ENCODE assay signal across 19 cellular contexts in genomic region chr2:170020777-170021176, GRCh38.
DNase-seq lines count a peak whose midpoint lies in the region; ATAC-seq, FAIRE-seq and TF ChIP-seq lines count a peak whose summit lies in the region.
"Had no signal": no experiment of that assay in that cellular context is flagged by ENCODE, and none has a peak within 500 bp of the region (broad histone marks: within the 10 kb centered on the region; RNA-seq: fewer than 3 reads in every experiment).

No MANE protein-coding gene starts in this region.

- no peaks in the 10 kb centered on the region for H3K27me3 ChIP-seq in K562 (ENCODE audit: control insufficient read depth in 2 of 2, insufficient read depth in 2 of 2, low read length in 2 of 2)
- no peaks in the 10 kb centered on the region for H3K27me3 ChIP-seq in mesendoderm (ENCODE audit: insufficient read depth, low read length, poor library complexity)
- H3K27me3 ChIP-seq: BLaER1 treated with 17β-estradiol and CSF1 and Interleukin-3, amounts not matched to agents 10 nM and 100 nM had no signal

- in situ Hi-C loops in K562 (cut with MboI), result no loop called here

- TF ChIP-seq EP300 in K562 (IDR thresholded peaks at IDR 0.05; ENCODE audit: low read length), result no peak

- intact Hi-C loops in K562 (cut with micrococcal nuclease), result no loop called here

- H4K5ac ChIP-seq in mesendoderm (ENCODE audit: low read length), result no peak overlapping the region

- H3K4me2 ChIP-seq in K562 (ENCODE audit: insufficient read depth, low read length) (no peak overlapping the region), mesendoderm (ENCODE audit: low read length) (no peak overlapping the region)
- H3K4me2 ChIP-seq: BLaER1 treated with 17β-estradiol and CSF1 and Interleukin-3, amounts not matched to agents 10 nM and 100 nM had no signal

- no peak overlapping the region for H2BK120ac ChIP-seq in mesendoderm (ENCODE audit: low read depth, low read length)

- H2AFZ ChIP-seq in K562 (ENCODE audit: low read depth, low read length), result no peak overlapping the region

- no peak for TF ChIP-seq POLR2A in K562 (conservative IDR thresholded peaks at IDR 0.05)

- H3K36me3 ChIP-seq in K562 (ENCODE audit: control insufficient read depth, insufficient read depth, low read length), result peaks cover 13% of the 10 kb centered on the region
- no peaks in the 10 kb centered on the region for H3K36me3 ChIP-seq in mesendoderm (ENCODE audit: control insufficient read depth, insufficient read depth, low read length)

- H3K56ac ChIP-seq in mesendoderm (ENCODE audit: low read length), result no peak overlapping the region

- H3K79me2 ChIP-seq in K562 (ENCODE audit: control insufficient read depth, insufficient read depth, low read length), result no peaks in the 10 kb centered on the region
- H3K79me2 ChIP-seq in mesendoderm (ENCODE audit: control insufficient read depth, insufficient read depth, low read length), result no peaks in the 10 kb centered on the region

- no peak for TF ChIP-seq CTCF in K562 (IDR thresholded peaks at IDR 0.05 in 2 of 3, conservative IDR thresholded peaks at IDR 0.05 in 1 of 3; ENCODE audit: insufficient read depth in 2 of 3, low read depth in 1 of 3, low read length in 3 of 3)

- no peaks in the 10 kb centered on the region for H4K20me1 ChIP-seq in K562 (replicated peaks; ENCODE audit: control insufficient read depth, insufficient read depth, low read length)
- H4K20me1 ChIP-seq: BLaER1 treated with 17β-estradiol and CSF1 and Interleukin-3, amounts not matched to agents 10 nM and 100 nM had no signal

- no TSS peak for BruUV-seq in K562 (replicated peaks; lab: Mats Ljungman, UMichigan)

- no peak overlapping the region for H3K23ac ChIP-seq in mesendoderm (ENCODE audit: low read length)

- no peaks in the 10 kb centered on the region for H3K79me1 ChIP-seq in mesendoderm (ENCODE audit: low read length)

- no peak overlapping the region for H2AK5ac ChIP-seq in mesendoderm (ENCODE audit: low read length)

- H2BK15ac ChIP-seq in mesendoderm (replicated peaks; ENCODE audit: low read depth), result no peak overlapping the region

- no peak overlapping the region for H3K4ac ChIP-seq in mesendoderm (ENCODE audit: low read depth, low read length)

- ATAC-seq in K562, result no peak
- ATAC-seq: CD8-positive, alpha-beta T cell had no signal

- H4K8ac ChIP-seq in mesendoderm (ENCODE audit: low read depth, low read length), result no peak overlapping the region

- H3K9ac ChIP-seq in K562 (ENCODE audit: insufficient read depth in 1 of 2, low read depth in 2 of 2, low read length in 2 of 2) (no peak overlapping the region), mesendoderm (ENCODE audit: low read length) (no peak overlapping the region)
- H3K9ac ChIP-seq: BLaER1 treated with 17β-estradiol and CSF1 and Interleukin-3, amounts not matched to agents 10 nM and 100 nM had no signal

- FAIRE-seq in A204.1 (lab: Jason Lieb, UNC) (peak; percentile 3), K562 (lab: Jason Lieb, UNC) (no peak)
- FAIRE-seq: D721Med, G401.6, GM12891, GM19239 had no signal

- no peak overlapping the region for H3K4me3 ChIP-seq in K562
- no peak overlapping the region for H3K4me3 ChIP-seq in mesendoderm (ENCODE audit: low read length)
- H3K4me3 ChIP-seq: BLaER1 treated with 17β-estradiol and CSF1 and Interleukin-3, amounts not matched to agents 10 nM and 100 nM had no signal

- H3K4me1 ChIP-seq in K562 (replicated peaks in 1 of 2; ENCODE audit: control insufficient read depth in 2 of 2, insufficient read depth in 2 of 2, low read length in 2 of 2) (peaks cover 12 to 37% of the 10 kb centered on the region in 2 experiments), mesendoderm (ENCODE audit: control insufficient read depth, low read depth, low read length) (peaks cover 13% of the 10 kb centered on the region)
- H3K4me1 ChIP-seq: Caco-2 had no signal

- H3K18ac ChIP-seq in mesendoderm (ENCODE audit: low read length), result no peak overlapping the region

- H3K9me3 ChIP-seq in K562 (replicated peaks; ENCODE audit: control insufficient read depth, insufficient read depth, low read depth, low read length), result no peaks in the 10 kb centered on the region
- H3K9me3 ChIP-seq: BLaER1 treated with 17β-estradiol and CSF1 and Interleukin-3, amounts not matched to agents 10 nM and 100 nM; Caco-2 had no signal

- WGBS in K562 (ENCODE audit: insufficient coverage, low coverage, missing lambda C conversion rate), result 0% methylated on average over 1 of the region's 1 CpG
- no CpG with 5 or more reads among the region's 1 CpG for WGBS in mesendoderm (ENCODE audit: extremely low coverage, insufficient coverage, low lambda C conversion rate)

- H3K27ac ChIP-seq in K562 (ENCODE audit: extremely low read depth, low read depth, low read length) (no peak overlapping the region), mesendoderm (ENCODE audit: low read depth, low read length) (no peak overlapping the region)
- H3K27ac ChIP-seq: 22Rv1; BLaER1 treated with 17β-estradiol and CSF1 and Interleukin-3, amounts not matched to agents 10 nM and 100 nM; C4-2B had no signal

- H3K9me1 ChIP-seq in K562 (ENCODE audit: control insufficient read depth, insufficient read depth, low read length), result no peaks in the 10 kb centered on the region

- POLR2A ChIA-PET in K562 (lab: Yijun Ruan, JAX), result interaction anchor here (1.1 to 1.2 kb wide), 3 partner anchors 15 to 20 kb away, joined by 3 to 4 read pairs (median 4); no protein-coding TSS in a partner anchor

- no peak overlapping the region for H2BK5ac ChIP-seq in mesendoderm (ENCODE audit: low read length)

- peak in 1 of 4 experiments; percentile 37 for DNase-seq in K562 (ENCODE audit: extremely low read depth in 1 of 4, low spot score in 3 of 4)
- peak; percentile 71 for DNase-seq in mesendoderm
- DNase-seq in NCI-H1436 (lab: John Stamatoyannopoulos, UW), result no peak
- no peak for DNase-seq in ecto neural progenitor cell (ENCODE audit: low spot score)
- DNase-seq: AML-193; Caco-2; Calu3; CD4-positive, alpha-beta T cell; CD8-positive, alpha-beta T cell; DMS79 treated with DMSO at 0.1 percent for 48 hours; GF-D8 had no signal

- CTCF ChIA-PET in K562 (lab: Yijun Ruan, JAX; ENCODE audit: low intra/inter-chr PET ratio), result no interaction called here

- no peak for TF ChIP-seq RAD21 in K562 (CRISPR knock-in tag; conservative IDR thresholded peaks at IDR 0.05 in 1 of 2, IDR thresholded peaks at IDR 0.05 in 1 of 2)

TF ChIP-seq in K562, 482 proteins besides CTCF, POLR2A, EP300 and RAD21 (continues in another document):
- no peak for TF ChIP-seq ZNF780A (CRISPR knock-in tag; IDR thresholded peaks at IDR 0.05)
- no peak for TF ChIP-seq ATF6 (CRISPR knock-in tag; IDR thresholded peaks at IDR 0.05)
- TF ChIP-seq ELK3 (CRISPR knock-in tag; IDR thresholded peaks at IDR 0.05), result no peak
- TF ChIP-seq POLR3A (IDR thresholded peaks at IDR 0.05; ENCODE audit: borderline replicate concordance, extremely low read depth, insufficient read depth, insufficient read length), result no peak
- TF ChIP-seq SAP30 (IDR thresholded peaks at IDR 0.05; ENCODE audit: borderline replicate concordance, insufficient read depth, low read depth, low read length, poor library complexity, severe bottlenecking), result no peak
- TF ChIP-seq MAFG (tag; conservative IDR thresholded peaks at IDR 0.05), result no peak
- TF ChIP-seq ZBTB33 (CRISPR knock-in tag; IDR thresholded peaks at IDR 0.05), result no peak
- TF ChIP-seq TCF3 (CRISPR knock-in tag; IDR thresholded peaks at IDR 0.05), result no peak
